ENCODE assay signal across 31 cellular contexts in genomic region chr1:225685476-225686176, GRCh38.
"Had no signal": no experiment of that assay in that cellular context is flagged by ENCODE, and none has a peak within 500 bp of the region (broad histone marks: within the 10 kb centered on the region; RNA-seq: fewer than 3 reads in every experiment).

No MANE protein-coding gene starts in this region.

- H3K36me3 Mint-ChIP-seq: activated CD4-positive, alpha-beta memory T cell treated with anti-CD3 and anti-CD28 coated beads for 36 hours; activated naive CD4-positive, alpha-beta T cell treated with anti-CD3 and anti-CD28 coated beads, Interleukin-2, amount 50 U/mL, for 72 hours; IgD-negative memory B cell; T-cell had no signal

- ATAC-seq: activated naive CD4-positive, alpha-beta T cell treated with anti-CD3 and anti-CD28 coated beads, Interleukin-2, amount 50 U/mL, for 72 hours; activated naive CD8-positive, alpha-beta T cell treated with anti-CD3 and anti-CD28 coated beads, Interleukin-2, amount 50 U/mL, for 24 hours; activated T-cell treated with anti-CD3 and anti-CD28 coated beads, Interleukin-2, amount 50 U/mL, for 4 hours; Panc1; Right ventricle myocardium inferior; T-cell had no signal

- H3K9me3 Mint-ChIP-seq: activated B cell treated with CpG ODN at 0.5 μM for 24 hours; activated CD4-positive, alpha-beta memory T cell treated with anti-CD3 and anti-CD28 coated beads for 36 hours; activated CD4-positive, alpha-beta T cell treated with anti-CD3 and anti-CD28 coated beads, Interleukin-2, amount 10 ng/mL, durations not matched to agents 24 days and 14 days; activated naive CD4-positive, alpha-beta T cell treated with anti-CD3 and anti-CD28 coated beads, Interleukin-2, amount 50 U/mL, for 72 hours; activated naive CD8-positive, alpha-beta T cell treated with anti-CD3 and anti-CD28 coated beads, Interleukin-2, amount 50 U/mL, for 24 hours; activated T-cell treated with anti-CD3 and anti-CD28 coated beads, Interleukin-2, amount 50 U/mL, for 4 hours; IgD-negative memory B cell; T-cell had no signal

- H3K27ac ChIP-seq: SK-N-MC had no signal

- DNase-seq: activated B cell treated with CpG ODN at 0.5 μM for 24 hours; activated CD4-positive, alpha-beta memory T cell treated with anti-CD3 and anti-CD28 coated beads for 36 hours; activated CD4-positive, alpha-beta T cell treated with anti-CD3 and anti-CD28 coated beads for 1 hour; activated CD4-positive, alpha-beta T cell treated with anti-CD3 and anti-CD28 coated beads, Interleukin-2, amount 10 ng/mL, durations not matched to agents 24 days and 14 days; activated CD8-positive, alpha-beta memory T cell treated with anti-CD3 and anti-CD28 coated beads for 24 hours; activated effector memory CD4-positive, alpha-beta T cell treated with anti-CD3 and anti-CD28 coated beads, Interleukin-2, amount 50 U/mL, for 16 hours; activated naive CD4-positive, alpha-beta T cell treated with Interleukin-2 at 50 U/mL for 16 hours; activated naive CD8-positive, alpha-beta T cell treated with anti-CD3 and anti-CD28 coated beads, Interleukin-2, amount 50 U/mL, for 24 hours; activated T-cell treated with anti-CD3 and anti-CD28 coated beads, Interleukin-2, amount 50 U/mL, for 4 hours; amygdala; KG1; NCI-H1092; NCI-H1417; NCI-H1694; NCI-H2029; NCI-H2107; NCI-H2171 treated with DMSO at 0.1 percent for 48 hours; NCI-H345; NCI-H510A; NCI-H526 treated with DMSO at 0.1 percent for 48 hours; NCI-H82; RPMI8226; T-cell; T-helper 2 cell; T1000 had no signal

- H3K4me1 Mint-ChIP-seq: activated CD4-positive, alpha-beta T cell treated with anti-CD3 and anti-CD28 coated beads, Interleukin-2, amount 10 ng/mL, durations not matched to agents 24 days and 14 days; T-cell had no signal

- H3K27ac Mint-ChIP-seq: activated B cell treated with CpG ODN at 0.5 μM for 24 hours; activated CD4-positive, alpha-beta memory T cell treated with anti-CD3 and anti-CD28 coated beads for 36 hours; activated CD4-positive, alpha-beta T cell treated with anti-CD3 and anti-CD28 coated beads, Interleukin-2, amount 10 ng/mL, durations not matched to agents 24 days and 14 days; activated naive CD4-positive, alpha-beta T cell treated with anti-CD3 and anti-CD28 coated beads, Interleukin-2, amount 50 U/mL, for 72 hours; activated naive CD8-positive, alpha-beta T cell treated with anti-CD3 and anti-CD28 coated beads, Interleukin-2, amount 50 U/mL, for 24 hours; IgD-negative memory B cell; T-cell had no signal

- H3K4me3 ChIP-seq: SK-N-MC had no signal

- FAIRE-seq: bronchial epithelial cell had no signal

- H3K4me3 Mint-ChIP-seq: activated B cell treated with CpG ODN at 0.5 μM for 24 hours; activated CD4-positive, alpha-beta memory T cell treated with anti-CD3 and anti-CD28 coated beads for 36 hours; activated CD4-positive, alpha-beta T cell treated with anti-CD3 and anti-CD28 coated beads, Interleukin-2, amount 10 ng/mL, durations not matched to agents 24 days and 14 days; activated naive CD8-positive, alpha-beta T cell treated with anti-CD3 and anti-CD28 coated beads, Interleukin-2, amount 50 U/mL, for 24 hours; activated T-cell treated with anti-CD3 and anti-CD28 coated beads, Interleukin-2, amount 50 U/mL, for 4 hours; IgD-negative memory B cell; T-cell had no signal
